17 cellular contexts compared by ENCODE assay signal in genomic region chr14:70871001-70871400, GRCh38.
"Had no signal": no experiment of that assay in that cellular context is flagged by ENCODE, and none has a peak within 500 bp of the region (broad histone marks: within the 10 kb centered on the region; RNA-seq: fewer than 3 reads in every experiment).

No MANE protein-coding gene starts in this region.

- H3K27me3 ChIP-seq: esophagus squamous epithelium, heart right ventricle, testis had no signal

- DNase-seq: activated CD4-positive, alpha-beta T cell treated with anti-CD3 and anti-CD28 coated beads, Interleukin-2, amount 10 ng/mL, durations not matched to agents 7 days and 5 days; activated T-cell treated with anti-CD3 and anti-CD28 coated beads for 4 hours; aorta; cerebellar nuclear complex; cortex of kidney; esophagus squamous epithelium; heart right ventricle; mesendoderm; stimulated activated CD4-positive, alpha-beta T cell treated with anti-CD3 and anti-CD28 coated beads, Interleukin-4, amount 100 ng/mL, for 1 hour; T-helper 9 cell; testis had no signal

- H3K4me1 ChIP-seq: esophagus squamous epithelium, parathyroid adenoma, testis had no signal

- H3K27ac ChIP-seq: esophagus squamous epithelium, parathyroid adenoma, testis had no signal

- ATAC-seq: activated CD4-positive, CD25-positive, alpha-beta regulatory T cell treated with anti-CD3 and anti-CD28 coated beads, Interleukin-2, amount 50 U/mL, for 24 hours; heart right ventricle; sciatic nerve had no signal

- H3K27ac Mint-ChIP-seq: nephron had no signal

- H3K4me1 Mint-ChIP-seq: nephron had no signal

- H3K36me3 ChIP-seq: esophagus squamous epithelium, heart right ventricle had no signal

- H3K4me3 ChIP-seq: esophagus squamous epithelium, heart right ventricle, smooth muscle cell, testis had no signal

- H3K9ac ChIP-seq: parathyroid adenoma had no signal

- H3K4me3 Mint-ChIP-seq: activated CD4-positive, alpha-beta T cell treated with anti-CD3 and anti-CD28 coated beads, Interleukin-2, amount 10 ng/mL, durations not matched to agents 7 days and 5 days; activated T-helper 1 cell treated with anti-CD3 and anti-CD28 coated beads, Interleukin-12 subunit alpha, Interleukin-12 subunit beta, Interleukin-2, Interleukin-4 antibody, amounts not matched to agents 30 ng/mL and 10 ng/mL and 1 ng/mL, durations not matched to agents 14 hours and 24 hours and 36 hours; nephron had no signal

- H3K27me3 Mint-ChIP-seq: activated CD4-positive, alpha-beta T cell treated with anti-CD3 and anti-CD28 coated beads, Interleukin-2, amount 10 ng/mL, durations not matched to agents 7 days and 5 days had no signal

- H3K79me2 ChIP-seq: parathyroid adenoma had no signal

- H3K4me2 ChIP-seq: smooth muscle cell had no signal

- H3K9me3 ChIP-seq: esophagus squamous epithelium, testis had no signal

- H2AFZ ChIP-seq: parathyroid adenoma had no signal
